In the genomic region with DNA sequence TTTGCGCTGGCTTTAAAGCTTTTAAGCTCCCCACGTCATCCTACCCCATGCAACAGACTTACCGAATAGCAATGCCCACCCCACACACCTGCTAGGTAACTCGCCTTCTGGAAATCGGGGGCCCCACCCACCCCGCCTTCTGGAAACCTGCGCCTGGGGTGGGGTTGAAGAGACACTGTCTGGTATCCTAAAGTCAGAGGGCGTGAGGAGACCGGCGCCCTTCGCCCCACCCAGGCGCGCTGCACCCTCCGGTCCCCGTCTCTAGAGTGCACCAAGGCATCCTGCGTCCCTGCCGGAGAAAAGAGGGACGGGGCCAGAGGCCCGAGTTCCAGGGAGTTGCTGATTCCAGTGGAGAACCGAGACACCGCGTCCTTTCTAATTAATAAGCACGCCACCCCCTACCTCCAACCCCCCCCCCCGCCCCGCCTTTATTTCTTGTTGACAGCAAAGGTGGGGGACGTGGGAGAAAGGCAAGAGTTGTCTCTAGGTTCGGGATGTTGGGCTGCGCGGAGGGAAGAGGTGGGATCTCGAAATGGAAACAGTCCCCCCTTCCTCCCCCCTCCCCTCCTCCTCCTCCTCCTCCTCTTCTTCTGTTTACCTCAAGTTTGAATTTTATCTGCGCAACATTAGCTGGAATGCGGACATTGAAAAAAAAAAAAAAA, we compare ENCODE assay signal across 1 cellular context.
TF ChIP-seq lines count a peak whose summit lies in the region.

No MANE protein-coding gene starts in this region.

TF ChIP-seq in WTC11, 78 proteins besides CTCF, POLR2A, EP300 and RAD21 (continued from another document):
- TF ChIP-seq, protein P1, sequence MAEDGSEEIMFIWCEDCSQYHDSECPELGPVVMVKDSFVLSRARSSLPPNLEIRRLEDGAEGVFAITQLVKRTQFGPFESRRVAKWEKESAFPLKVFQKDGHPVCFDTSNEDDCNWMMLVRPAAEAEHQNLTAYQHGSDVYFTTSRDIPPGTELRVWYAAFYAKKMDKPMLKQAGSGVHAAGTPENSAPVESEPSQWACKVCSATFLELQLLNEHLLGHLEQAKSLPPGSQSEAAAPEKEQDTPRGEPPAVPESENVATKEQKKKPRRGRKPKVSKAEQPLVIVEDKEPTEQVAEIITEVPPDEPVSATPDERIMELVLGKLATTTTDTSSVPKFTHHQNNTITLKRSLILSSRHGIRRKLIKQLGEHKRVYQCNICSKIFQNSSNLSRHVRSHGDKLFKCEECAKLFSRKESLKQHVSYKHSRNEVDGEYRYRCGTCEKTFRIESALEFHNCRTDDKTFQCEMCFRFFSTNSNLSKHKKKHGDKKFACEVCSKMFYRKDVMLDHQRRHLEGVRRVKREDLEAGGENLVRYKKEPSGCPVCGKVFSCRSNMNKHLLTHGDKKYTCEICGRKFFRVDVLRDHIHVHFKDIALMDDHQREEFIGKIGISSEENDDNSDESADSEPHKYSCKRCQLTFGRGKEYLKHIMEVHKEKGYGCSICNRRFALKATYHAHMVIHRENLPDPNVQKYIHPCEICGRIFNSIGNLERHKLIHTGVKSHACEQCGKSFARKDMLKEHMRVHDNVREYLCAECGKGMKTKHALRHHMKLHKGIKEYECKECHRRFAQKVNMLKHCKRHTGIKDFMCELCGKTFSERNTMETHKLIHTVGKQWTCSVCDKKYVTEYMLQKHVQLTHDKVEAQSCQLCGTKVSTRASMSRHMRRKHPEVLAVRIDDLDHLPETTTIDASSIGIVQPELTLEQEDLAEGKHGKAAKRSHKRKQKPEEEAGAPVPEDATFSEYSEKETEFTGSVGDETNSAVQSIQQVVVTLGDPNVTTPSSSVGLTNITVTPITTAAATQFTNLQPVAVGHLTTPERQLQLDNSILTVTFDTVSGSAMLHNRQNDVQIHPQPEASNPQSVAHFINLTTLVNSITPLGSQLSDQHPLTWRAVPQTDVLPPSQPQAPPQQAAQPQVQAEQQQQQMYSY (CRISPR knock-in tag; IDR thresholded peaks at IDR 0.05) = no peak
- TF ChIP-seq CREB1 (CRISPR knock-in tag; IDR thresholded peaks at IDR 0.05) (no peak), ZNF121 (CRISPR knock-in tag; IDR thresholded peaks at IDR 0.05) (no peak), KAT7 (CRISPR knock-in tag; IDR thresholded peaks at IDR 0.05; ENCODE audit: borderline replicate concordance) (no peak), TEAD4 (CRISPR knock-in tag; IDR thresholded peaks at IDR 0.05) (no peak), GRHL2 (CRISPR knock-in tag; IDR thresholded peaks at IDR 0.05; ENCODE audit: insufficient replicate concordance, severe bottlenecking) (no peak), ELF4 (CRISPR knock-in tag; IDR thresholded peaks at IDR 0.05; ENCODE audit: low read depth) (no peak)
- TF ChIP-seq, protein P2, sequence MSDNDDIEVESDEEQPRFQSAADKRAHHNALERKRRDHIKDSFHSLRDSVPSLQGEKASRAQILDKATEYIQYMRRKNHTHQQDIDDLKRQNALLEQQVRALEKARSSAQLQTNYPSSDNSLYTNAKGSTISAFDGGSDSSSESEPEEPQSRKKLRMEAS (CRISPR knock-in tag; IDR thresholded peaks at IDR 0.05) = no peak
- TF ChIP-seq, protein P3, sequence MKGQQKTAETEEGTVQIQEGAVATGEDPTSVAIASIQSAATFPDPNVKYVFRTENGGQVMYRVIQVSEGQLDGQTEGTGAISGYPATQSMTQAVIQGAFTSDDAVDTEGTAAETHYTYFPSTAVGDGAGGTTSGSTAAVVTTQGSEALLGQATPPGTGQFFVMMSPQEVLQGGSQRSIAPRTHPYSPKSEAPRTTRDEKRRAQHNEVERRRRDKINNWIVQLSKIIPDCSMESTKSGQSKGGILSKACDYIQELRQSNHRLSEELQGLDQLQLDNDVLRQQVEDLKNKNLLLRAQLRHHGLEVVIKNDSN (CRISPR knock-in tag; IDR thresholded peaks at IDR 0.05) = no peak
